Comparison of ENCODE assay signal across 1 cellular context in genomic region chr12:54217774-54218221, GRCh38.
TF ChIP-seq lines count a peak whose summit lies in the region.

No MANE protein-coding gene starts in this region.

TF ChIP-seq in HepG2, 621 proteins besides CTCF, POLR2A, EP300 and RAD21 (continued from another document):
- TF ChIP-seq ZSCAN5A (CRISPR knock-in tag; IDR thresholded peaks at IDR 0.05; ENCODE audit: borderline replicate concordance) (no peak), ZNF230 (CRISPR knock-in tag; IDR thresholded peaks at IDR 0.05) (no peak), HNF4A (CRISPR knock-in tag; IDR thresholded peaks at IDR 0.05) (no peak), ARID5B (CRISPR knock-in tag; IDR thresholded peaks at IDR 0.05) (no peak), TBP (CRISPR knock-in tag; IDR thresholded peaks at IDR 0.05) (no peak), GRHL1 (CRISPR knock-in tag; conservative IDR thresholded peaks at IDR 0.05) (no peak), HMGXB3 (CRISPR knock-in tag; IDR thresholded peaks at IDR 0.05; ENCODE audit: borderline replicate concordance) (no peak), ZNF652 (CRISPR knock-in tag; IDR thresholded peaks at IDR 0.05; ENCODE audit: borderline replicate concordance, low read depth) (no peak), MLLT10 (CRISPR knock-in tag; IDR thresholded peaks at IDR 0.05) (no peak), ZNF33B (CRISPR knock-in tag; IDR thresholded peaks at IDR 0.05) (no peak), NR2F1 (CRISPR knock-in tag; IDR thresholded peaks at IDR 0.05) (no peak), FOXC1 (CRISPR knock-in tag; IDR thresholded peaks at IDR 0.05; ENCODE audit: borderline replicate concordance) (no peak), ZNF329 (CRISPR knock-in tag; IDR thresholded peaks at IDR 0.05; ENCODE audit: low read depth) (no peak), ARNT (IDR thresholded peaks at IDR 0.05) (no peak), CBX5 (CRISPR knock-in tag; IDR thresholded peaks at IDR 0.05; ENCODE audit: borderline replicate concordance) (no peak)
